ENCODE assay signal across 1 cellular context in the genomic region with DNA sequence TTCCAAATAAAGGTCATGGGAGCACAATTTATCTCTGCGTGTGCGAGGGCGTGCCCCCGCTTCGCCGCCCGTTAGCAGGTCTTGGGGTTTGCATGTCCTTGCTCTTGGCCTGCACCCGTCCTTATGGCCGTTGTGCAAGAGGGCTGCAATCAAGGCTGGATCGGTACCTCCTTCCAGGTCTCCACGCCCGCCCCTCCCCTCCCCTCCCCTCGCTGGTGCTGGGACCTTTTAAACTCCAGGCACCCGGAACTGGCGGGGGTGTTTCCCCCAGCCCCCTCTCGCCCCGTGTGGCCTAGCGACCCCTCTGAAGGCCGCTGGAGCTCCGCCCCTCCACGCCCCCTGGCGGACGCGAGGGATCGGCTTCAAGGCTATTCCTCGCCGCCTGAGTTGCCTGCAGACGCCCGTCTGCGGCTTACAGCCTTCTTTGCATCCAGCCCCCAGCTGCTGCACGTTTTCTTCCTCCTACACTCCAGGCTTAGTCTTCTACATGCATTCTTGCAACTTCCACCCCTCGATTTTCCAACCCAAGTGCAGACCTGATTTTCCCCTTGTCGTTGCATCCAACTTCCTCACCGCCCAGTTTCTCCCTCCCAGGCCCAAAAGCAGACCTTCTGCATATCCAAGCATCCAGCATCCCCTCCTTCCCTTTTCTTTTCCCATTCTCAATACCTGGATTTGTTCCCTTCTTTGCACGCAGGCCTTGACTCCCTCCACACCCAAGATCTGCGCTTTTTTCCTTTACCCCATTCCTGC.
TF ChIP-seq lines count a peak whose summit lies in the region.

No MANE protein-coding gene starts in this region.

TF ChIP-seq in K562, 482 proteins besides CTCF, POLR2A, EP300 and RAD21 (continued from another document and continues in another):
- TF ChIP-seq, protein P1, sequence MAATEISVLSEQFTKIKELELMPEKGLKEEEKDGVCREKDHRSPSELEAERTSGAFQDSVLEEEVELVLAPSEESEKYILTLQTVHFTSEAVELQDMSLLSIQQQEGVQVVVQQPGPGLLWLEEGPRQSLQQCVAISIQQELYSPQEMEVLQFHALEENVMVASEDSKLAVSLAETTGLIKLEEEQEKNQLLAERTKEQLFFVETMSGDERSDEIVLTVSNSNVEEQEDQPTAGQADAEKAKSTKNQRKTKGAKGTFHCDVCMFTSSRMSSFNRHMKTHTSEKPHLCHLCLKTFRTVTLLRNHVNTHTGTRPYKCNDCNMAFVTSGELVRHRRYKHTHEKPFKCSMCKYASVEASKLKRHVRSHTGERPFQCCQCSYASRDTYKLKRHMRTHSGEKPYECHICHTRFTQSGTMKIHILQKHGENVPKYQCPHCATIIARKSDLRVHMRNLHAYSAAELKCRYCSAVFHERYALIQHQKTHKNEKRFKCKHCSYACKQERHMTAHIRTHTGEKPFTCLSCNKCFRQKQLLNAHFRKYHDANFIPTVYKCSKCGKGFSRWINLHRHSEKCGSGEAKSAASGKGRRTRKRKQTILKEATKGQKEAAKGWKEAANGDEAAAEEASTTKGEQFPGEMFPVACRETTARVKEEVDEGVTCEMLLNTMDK (IDR thresholded peaks at IDR 0.05; ENCODE audit: borderline replicate concordance, insufficient read depth, low read depth, low read length, poor library complexity, severe bottlenecking) = peak; percentile 85
- TF ChIP-seq, protein P2, sequence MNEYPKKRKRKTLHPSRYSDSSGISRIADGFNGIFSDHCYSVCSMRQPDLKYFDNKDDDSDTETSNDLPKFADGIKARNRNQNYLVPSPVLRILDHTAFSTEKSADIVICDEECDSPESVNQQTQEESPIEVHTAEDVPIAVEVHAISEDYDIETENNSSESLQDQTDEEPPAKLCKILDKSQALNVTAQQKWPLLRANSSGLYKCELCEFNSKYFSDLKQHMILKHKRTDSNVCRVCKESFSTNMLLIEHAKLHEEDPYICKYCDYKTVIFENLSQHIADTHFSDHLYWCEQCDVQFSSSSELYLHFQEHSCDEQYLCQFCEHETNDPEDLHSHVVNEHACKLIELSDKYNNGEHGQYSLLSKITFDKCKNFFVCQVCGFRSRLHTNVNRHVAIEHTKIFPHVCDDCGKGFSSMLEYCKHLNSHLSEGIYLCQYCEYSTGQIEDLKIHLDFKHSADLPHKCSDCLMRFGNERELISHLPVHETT (CRISPR knock-in tag; conservative IDR thresholded peaks at IDR 0.05 in 1 of 2, IDR thresholded peaks at IDR 0.05 in 1 of 2) = no peak
- TF ChIP-seq OTX1 (CRISPR knock-in tag; IDR thresholded peaks at IDR 0.05) = peak; percentile 62
- TF ChIP-seq, protein P3, sequence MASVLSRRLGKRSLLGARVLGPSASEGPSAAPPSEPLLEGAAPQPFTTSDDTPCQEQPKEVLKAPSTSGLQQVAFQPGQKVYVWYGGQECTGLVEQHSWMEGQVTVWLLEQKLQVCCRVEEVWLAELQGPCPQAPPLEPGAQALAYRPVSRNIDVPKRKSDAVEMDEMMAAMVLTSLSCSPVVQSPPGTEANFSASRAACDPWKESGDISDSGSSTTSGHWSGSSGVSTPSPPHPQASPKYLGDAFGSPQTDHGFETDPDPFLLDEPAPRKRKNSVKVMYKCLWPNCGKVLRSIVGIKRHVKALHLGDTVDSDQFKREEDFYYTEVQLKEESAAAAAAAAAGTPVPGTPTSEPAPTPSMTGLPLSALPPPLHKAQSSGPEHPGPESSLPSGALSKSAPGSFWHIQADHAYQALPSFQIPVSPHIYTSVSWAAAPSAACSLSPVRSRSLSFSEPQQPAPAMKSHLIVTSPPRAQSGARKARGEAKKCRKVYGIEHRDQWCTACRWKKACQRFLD (CRISPR knock-in tag; IDR thresholded peaks at IDR 0.05) = no peak
- no peak for TF ChIP-seq BRCA1 (IDR thresholded peaks at IDR 0.05)
- TF ChIP-seq BRCA1 (CRISPR knock-in tag; IDR thresholded peaks at IDR 0.05) = no peak
- no peak for TF ChIP-seq MTA1 (IDR thresholded peaks at IDR 0.05; ENCODE audit: borderline replicate concordance)
- TF ChIP-seq ZNF780A (CRISPR knock-in tag; IDR thresholded peaks at IDR 0.05) = no peak
- TF ChIP-seq, protein P4, sequence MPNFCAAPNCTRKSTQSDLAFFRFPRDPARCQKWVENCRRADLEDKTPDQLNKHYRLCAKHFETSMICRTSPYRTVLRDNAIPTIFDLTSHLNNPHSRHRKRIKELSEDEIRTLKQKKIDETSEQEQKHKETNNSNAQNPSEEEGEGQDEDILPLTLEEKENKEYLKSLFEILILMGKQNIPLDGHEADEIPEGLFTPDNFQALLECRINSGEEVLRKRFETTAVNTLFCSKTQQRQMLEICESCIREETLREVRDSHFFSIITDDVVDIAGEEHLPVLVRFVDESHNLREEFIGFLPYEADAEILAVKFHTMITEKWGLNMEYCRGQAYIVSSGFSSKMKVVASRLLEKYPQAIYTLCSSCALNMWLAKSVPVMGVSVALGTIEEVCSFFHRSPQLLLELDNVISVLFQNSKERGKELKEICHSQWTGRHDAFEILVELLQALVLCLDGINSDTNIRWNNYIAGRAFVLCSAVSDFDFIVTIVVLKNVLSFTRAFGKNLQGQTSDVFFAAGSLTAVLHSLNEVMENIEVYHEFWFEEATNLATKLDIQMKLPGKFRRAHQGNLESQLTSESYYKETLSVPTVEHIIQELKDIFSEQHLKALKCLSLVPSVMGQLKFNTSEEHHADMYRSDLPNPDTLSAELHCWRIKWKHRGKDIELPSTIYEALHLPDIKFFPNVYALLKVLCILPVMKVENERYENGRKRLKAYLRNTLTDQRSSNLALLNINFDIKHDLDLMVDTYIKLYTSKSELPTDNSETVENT (CRISPR knock-in tag; IDR thresholded peaks at IDR 0.05) = no peak
- peak; percentile 1 for TF ChIP-seq BRD9 (IDR thresholded peaks at IDR 0.05; ENCODE audit: low read depth, partially characterized antibody)
- TF ChIP-seq ZNF764 (CRISPR knock-in tag; IDR thresholded peaks at IDR 0.05; ENCODE audit: low read depth) = no peak
- peak in 1 of 2 experiments; percentile 46; a peak in 2 of 4 replicates for TF ChIP-seq KDM1A (IDR thresholded peaks at IDR 0.05)
- peak; percentile 78; the same call in 1 of the 2 replicates for TF ChIP-seq GATAD2B (IDR thresholded peaks at IDR 0.05; ENCODE audit: borderline replicate concordance)
- TF ChIP-seq, protein P5, sequence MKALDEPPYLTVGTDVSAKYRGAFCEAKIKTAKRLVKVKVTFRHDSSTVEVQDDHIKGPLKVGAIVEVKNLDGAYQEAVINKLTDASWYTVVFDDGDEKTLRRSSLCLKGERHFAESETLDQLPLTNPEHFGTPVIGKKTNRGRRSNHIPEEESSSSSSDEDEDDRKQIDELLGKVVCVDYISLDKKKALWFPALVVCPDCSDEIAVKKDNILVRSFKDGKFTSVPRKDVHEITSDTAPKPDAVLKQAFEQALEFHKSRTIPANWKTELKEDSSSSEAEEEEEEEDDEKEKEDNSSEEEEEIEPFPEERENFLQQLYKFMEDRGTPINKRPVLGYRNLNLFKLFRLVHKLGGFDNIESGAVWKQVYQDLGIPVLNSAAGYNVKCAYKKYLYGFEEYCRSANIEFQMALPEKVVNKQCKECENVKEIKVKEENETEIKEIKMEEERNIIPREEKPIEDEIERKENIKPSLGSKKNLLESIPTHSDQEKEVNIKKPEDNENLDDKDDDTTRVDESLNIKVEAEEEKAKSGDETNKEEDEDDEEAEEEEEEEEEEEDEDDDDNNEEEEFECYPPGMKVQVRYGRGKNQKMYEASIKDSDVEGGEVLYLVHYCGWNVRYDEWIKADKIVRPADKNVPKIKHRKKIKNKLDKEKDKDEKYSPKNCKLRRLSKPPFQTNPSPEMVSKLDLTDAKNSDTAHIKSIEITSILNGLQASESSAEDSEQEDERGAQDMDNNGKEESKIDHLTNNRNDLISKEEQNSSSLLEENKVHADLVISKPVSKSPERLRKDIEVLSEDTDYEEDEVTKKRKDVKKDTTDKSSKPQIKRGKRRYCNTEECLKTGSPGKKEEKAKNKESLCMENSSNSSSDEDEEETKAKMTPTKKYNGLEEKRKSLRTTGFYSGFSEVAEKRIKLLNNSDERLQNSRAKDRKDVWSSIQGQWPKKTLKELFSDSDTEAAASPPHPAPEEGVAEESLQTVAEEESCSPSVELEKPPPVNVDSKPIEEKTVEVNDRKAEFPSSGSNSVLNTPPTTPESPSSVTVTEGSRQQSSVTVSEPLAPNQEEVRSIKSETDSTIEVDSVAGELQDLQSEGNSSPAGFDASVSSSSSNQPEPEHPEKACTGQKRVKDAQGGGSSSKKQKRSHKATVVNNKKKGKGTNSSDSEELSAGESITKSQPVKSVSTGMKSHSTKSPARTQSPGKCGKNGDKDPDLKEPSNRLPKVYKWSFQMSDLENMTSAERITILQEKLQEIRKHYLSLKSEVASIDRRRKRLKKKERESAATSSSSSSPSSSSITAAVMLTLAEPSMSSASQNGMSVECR (CRISPR knock-in tag; IDR thresholded peaks at IDR 0.05) = peak; percentile 58; the same call in 1 of the 2 replicates
- TF ChIP-seq CXXC5 (CRISPR knock-in tag; IDR thresholded peaks at IDR 0.05) = peak; percentile 94
- no peak for TF ChIP-seq FOXJ2 (tag; IDR thresholded peaks at IDR 0.05)
- no peak for TF ChIP-seq ADNP (tag; IDR thresholded peaks at IDR 0.05)
- TF ChIP-seq EWSR1 (IDR thresholded peaks at IDR 0.05; ENCODE audit: borderline replicate concordance, low read depth, partially characterized antibody) = no peak
- TF ChIP-seq, protein P6, sequence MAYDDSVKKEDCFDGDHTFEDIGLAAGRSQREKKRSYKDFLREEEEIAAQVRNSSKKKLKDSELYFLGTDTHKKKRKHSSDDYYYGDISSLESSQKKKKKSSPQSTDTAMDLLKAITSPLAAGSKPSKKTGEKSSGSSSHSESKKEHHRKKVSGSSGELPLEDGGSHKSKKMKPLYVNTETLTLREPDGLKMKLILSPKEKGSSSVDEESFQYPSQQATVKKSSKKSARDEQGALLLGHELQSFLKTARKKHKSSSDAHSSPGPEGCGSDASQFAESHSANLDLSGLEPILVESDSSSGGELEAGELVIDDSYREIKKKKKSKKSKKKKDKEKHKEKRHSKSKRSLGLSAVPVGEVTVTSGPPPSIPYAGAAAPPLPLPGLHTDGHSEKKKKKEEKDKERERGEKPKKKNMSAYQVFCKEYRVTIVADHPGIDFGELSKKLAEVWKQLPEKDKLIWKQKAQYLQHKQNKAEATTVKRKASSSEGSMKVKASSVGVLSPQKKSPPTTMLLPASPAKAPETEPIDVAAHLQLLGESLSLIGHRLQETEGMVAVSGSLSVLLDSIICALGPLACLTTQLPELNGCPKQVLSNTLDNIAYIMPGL (CRISPR knock-in tag; IDR thresholded peaks at IDR 0.05) = 0 out of 2 replicates have a peak, but pooled peaks have one; percentile 56
- TF ChIP-seq SRSF3 (IDR thresholded peaks at IDR 0.05; ENCODE audit: insufficient read depth, low read length) = no peak
- peak; percentile 72 for TF ChIP-seq SMAD1 (IDR thresholded peaks at IDR 0.05; ENCODE audit: low read depth, low read length, partially characterized antibody)
- TF ChIP-seq ZNF316 (IDR thresholded peaks at IDR 0.05) = no peak
- TF ChIP-seq TAF1 (IDR thresholded peaks at IDR 0.05; ENCODE audit: control insufficient read depth, extremely low read depth, insufficient read depth, low read length, severe bottlenecking) = peak; percentile 60
- TF ChIP-seq, protein P7, sequence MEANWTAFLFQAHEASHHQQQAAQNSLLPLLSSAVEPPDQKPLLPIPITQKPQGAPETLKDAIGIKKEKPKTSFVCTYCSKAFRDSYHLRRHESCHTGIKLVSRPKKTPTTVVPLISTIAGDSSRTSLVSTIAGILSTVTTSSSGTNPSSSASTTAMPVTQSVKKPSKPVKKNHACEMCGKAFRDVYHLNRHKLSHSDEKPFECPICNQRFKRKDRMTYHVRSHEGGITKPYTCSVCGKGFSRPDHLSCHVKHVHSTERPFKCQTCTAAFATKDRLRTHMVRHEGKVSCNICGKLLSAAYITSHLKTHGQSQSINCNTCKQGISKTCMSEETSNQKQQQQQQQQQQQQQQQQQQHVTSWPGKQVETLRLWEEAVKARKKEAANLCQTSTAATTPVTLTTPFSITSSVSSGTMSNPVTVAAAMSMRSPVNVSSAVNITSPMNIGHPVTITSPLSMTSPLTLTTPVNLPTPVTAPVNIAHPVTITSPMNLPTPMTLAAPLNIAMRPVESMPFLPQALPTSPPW (CRISPR knock-in tag; IDR thresholded peaks at IDR 0.05) = peak; percentile 90
- TF ChIP-seq ZNF778 (CRISPR knock-in tag; IDR thresholded peaks at IDR 0.05) = no peak
- TF ChIP-seq TAL1 (IDR thresholded peaks at IDR 0.05) = no peak
- TF ChIP-seq ESRRA (IDR thresholded peaks at IDR 0.05; ENCODE audit: borderline replicate concordance, low read depth) = peak; percentile 80; the same call in 1 of the 2 replicates
- TF ChIP-seq, protein P8, sequence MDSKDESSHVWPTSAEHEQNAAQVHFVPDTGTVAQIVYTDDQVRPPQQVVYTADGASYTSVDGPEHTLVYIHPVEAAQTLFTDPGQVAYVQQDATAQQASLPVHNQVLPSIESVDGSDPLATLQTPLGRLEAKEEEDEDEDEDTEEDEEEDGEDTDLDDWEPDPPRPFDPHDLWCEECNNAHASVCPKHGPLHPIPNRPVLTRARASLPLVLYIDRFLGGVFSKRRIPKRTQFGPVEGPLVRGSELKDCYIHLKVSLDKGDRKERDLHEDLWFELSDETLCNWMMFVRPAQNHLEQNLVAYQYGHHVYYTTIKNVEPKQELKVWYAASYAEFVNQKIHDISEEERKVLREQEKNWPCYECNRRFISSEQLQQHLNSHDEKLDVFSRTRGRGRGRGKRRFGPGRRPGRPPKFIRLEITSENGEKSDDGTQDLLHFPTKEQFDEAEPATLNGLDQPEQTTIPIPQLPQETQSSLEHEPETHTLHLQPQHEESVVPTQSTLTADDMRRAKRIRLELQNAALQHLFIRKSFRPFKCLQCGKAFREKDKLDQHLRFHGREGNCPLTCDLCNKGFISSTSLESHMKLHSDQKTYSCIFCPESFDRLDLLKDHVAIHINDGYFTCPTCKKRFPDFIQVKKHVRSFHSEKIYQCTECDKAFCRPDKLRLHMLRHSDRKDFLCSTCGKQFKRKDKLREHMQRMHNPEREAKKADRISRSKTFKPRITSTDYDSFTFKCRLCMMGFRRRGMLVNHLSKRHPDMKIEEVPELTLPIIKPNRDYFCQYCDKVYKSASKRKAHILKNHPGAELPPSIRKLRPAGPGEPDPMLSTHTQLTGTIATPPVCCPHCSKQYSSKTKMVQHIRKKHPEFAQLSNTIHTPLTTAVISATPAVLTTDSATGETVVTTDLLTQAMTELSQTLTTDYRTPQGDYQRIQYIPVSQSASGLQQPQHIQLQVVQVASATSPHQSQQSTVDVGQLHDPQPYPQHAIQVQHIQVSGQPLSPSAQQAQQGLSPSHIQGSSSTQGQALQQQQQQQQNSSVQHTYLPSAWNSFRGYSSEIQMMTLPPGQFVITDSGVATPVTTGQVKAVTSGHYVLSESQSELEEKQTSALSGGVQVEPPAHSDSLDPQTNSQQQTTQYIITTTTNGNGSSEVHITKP (IDR thresholded peaks at IDR 0.05; ENCODE audit: partially characterized antibody) = peak; percentile 58
- peak; percentile 98 for TF ChIP-seq CEBPG (CRISPR knock-in tag; IDR thresholded peaks at IDR 0.05)
- TF ChIP-seq CEBPG (tag; conservative IDR thresholded peaks at IDR 0.05 in 1 of 2, IDR thresholded peaks at IDR 0.05 in 1 of 2) = peak; percentile 90 to 96
- no peak for TF ChIP-seq ZNF584 (CRISPR knock-in tag; IDR thresholded peaks at IDR 0.05; ENCODE audit: low read depth)
- TF ChIP-seq ZFP36 (IDR thresholded peaks at IDR 0.05; ENCODE audit: low read depth, low read length, partially characterized antibody) = no peak
- TF ChIP-seq RBM39 (optimal IDR thresholded peaks at IDR 0.05; ENCODE audit: low read depth, low read length) = no peak
- TF ChIP-seq NRF1 (conservative IDR thresholded peaks at IDR 0.05 in 1 of 2, IDR thresholded peaks at IDR 0.05 in 1 of 2) = peak; percentile 20 to 39; a peak in 3 of 4 replicates
- no peak for TF ChIP-seq SRSF7 (optimal IDR thresholded peaks at IDR 0.05; ENCODE audit: low read depth, low read length)
- peak; percentile 83; the same call in 1 of the 2 replicates for TF ChIP-seq RNF2 (IDR thresholded peaks at IDR 0.05)
- TF ChIP-seq CREM (IDR thresholded peaks at IDR 0.05; ENCODE audit: low read depth) = peak; percentile 34; the same call in 1 of the 2 replicates
- peak; percentile 52; the same call in 1 of the 2 replicates for TF ChIP-seq SUPT5H (IDR thresholded peaks at IDR 0.05)
- no peak for TF ChIP-seq E2F3 (CRISPR knock-in tag; IDR thresholded peaks at IDR 0.05)
- peak in 1 of 2 experiments; percentile 49; a peak in 1 of 4 replicates for TF ChIP-seq TRIM24 (IDR thresholded peaks at IDR 0.05)
- TF ChIP-seq RFX1 (IDR thresholded peaks at IDR 0.05) = peak; percentile 23; the same call in 1 of the 2 replicates
